39 cellular contexts compared by ENCODE assay signal in genomic region chr19:4552546-4552819, GRCh38. TPM values are rescaled to one million over a fixed set of nuclear protein-coding genes. Genes with fewer than 3 reads are reported as not detected.
"Had no signal": no experiment of that assay in that cellular context is flagged by ENCODE, and none has a peak within 500 bp of the region (broad histone marks: within the 10 kb centered on the region; RNA-seq: fewer than 3 reads in every experiment).

No MANE protein-coding gene starts in this region.

- H3K36me3 Mint-ChIP-seq: activated CD8-positive, alpha-beta memory T cell treated with anti-CD3 and anti-CD28 coated beads, Interleukin-2, amount 10 ng/mL, durations not matched to agents 7 days and 5 days; activated naive CD4-positive, alpha-beta T cell treated with anti-CD3 and anti-CD28 coated beads, Interleukin-2, amount 10 ng/mL, durations not matched to agents 7 days and 5 days; activated naive CD4-positive, alpha-beta T cell treated with anti-CD3 and anti-CD28 coated beads, Interleukin-2, amount 50 U/mL, for 24 hours; activated naive CD8-positive, alpha-beta T cell; activated naive CD8-positive, alpha-beta T cell treated with anti-CD3 and anti-CD28 coated beads, Interleukin-2, amount 10 ng/mL, durations not matched to agents 7 days and 5 days had no signal

- H3K4me3 Mint-ChIP-seq: activated CD4-positive, alpha-beta memory T cell treated with anti-CD3 and anti-CD28 coated beads, Interleukin-2, amount 10 ng/mL, durations not matched to agents 7 days and 5 days; activated CD4-positive, alpha-beta T cell treated with anti-CD3 and anti-CD28 coated beads for 36 hours; activated CD4-positive, alpha-beta T cell treated with anti-CD3 and anti-CD28 coated beads, Interleukin-2, amount 10 ng/mL, durations not matched to agents 7 days and 5 days; activated CD8-positive, alpha-beta memory T cell treated with anti-CD3 and anti-CD28 coated beads, Interleukin-2, amount 10 ng/mL, durations not matched to agents 7 days and 5 days; activated CD8-positive, alpha-beta T cell treated with anti-CD3 and anti-CD28 coated beads, Interleukin-2, amount 10 ng/mL, durations not matched to agents 7 days and 5 days; activated naive CD4-positive, alpha-beta T cell treated with anti-CD3 and anti-CD28 coated beads, Interleukin-2, amount 10 ng/mL, durations not matched to agents 7 days and 5 days; activated naive CD4-positive, alpha-beta T cell treated with anti-CD3 and anti-CD28 coated beads, Interleukin-2, amount 50 U/mL, for 24 hours; activated naive CD8-positive, alpha-beta T cell; activated naive CD8-positive, alpha-beta T cell treated with anti-CD3 and anti-CD28 coated beads, Interleukin-2, amount 10 ng/mL, durations not matched to agents 7 days and 5 days; activated naive CD8-positive, alpha-beta T cell treated with anti-CD3 and anti-CD28 coated beads, Interleukin-2, amount 50 U/mL, for 24 hours; activated T-cell treated with anti-CD3 and anti-CD28 coated beads, Interleukin-2, amount 50 U/mL, for 24 hours; brain; central memory CD8-positive, alpha-beta T cell; T-helper 1 cell treated with Interleukin-12 subunit alpha and Interleukin-12 subunit beta and Interleukin-4 antibody, amounts not matched to agents 30 μg/mL and 1 μg/mL, for 36 hours; T-helper 2 cell treated with Interferon-gamma antibody and Interleukin-4, amounts not matched to agents 5 μg/mL and 100 μg/mL, for 36 hours; WTC11 had no signal

- H3K27me3 ChIP-seq: ascending aorta, cardiac muscle cell had no signal

- DNase-seq: activated CD4-positive, alpha-beta memory T cell treated with anti-CD3 and anti-CD28 coated beads, Interleukin-2, amount 10 ng/mL, durations not matched to agents 7 days and 5 days; activated CD4-positive, alpha-beta T cell treated with anti-CD3 and anti-CD28 coated beads for 1 hour; activated CD4-positive, alpha-beta T cell treated with anti-CD3 and anti-CD28 coated beads for 36 hours; activated CD4-positive, alpha-beta T cell treated with anti-CD3 and anti-CD28 coated beads for 48 hours; activated CD4-positive, alpha-beta T cell treated with anti-CD3 and anti-CD28 coated beads, Interleukin-2, amount 10 ng/mL, durations not matched to agents 7 days and 5 days; activated CD4-positive, alpha-beta T cell treated with anti-CD3 and anti-CD28 coated beads, Interleukin-2, amount 50 U/mL, for 48 hours; activated CD4-positive, CD25-positive, alpha-beta regulatory T cell; activated CD8-positive, alpha-beta memory T cell treated with anti-CD3 and anti-CD28 coated beads for 24 hours; activated CD8-positive, alpha-beta memory T cell treated with anti-CD3 and anti-CD28 coated beads, Interleukin-2, amount 10 ng/mL, durations not matched to agents 7 days and 5 days; activated CD8-positive, alpha-beta memory T cell treated with anti-CD3 and anti-CD28 coated beads, Interleukin-2, amount 50 U/mL, for 48 hours; activated CD8-positive, alpha-beta T cell treated with anti-CD3 and anti-CD28 coated beads, Interleukin-2, amount 10 ng/mL, durations not matched to agents 7 days and 5 days; activated effector memory CD4-positive, alpha-beta T cell treated with Interleukin-2 at 50 U/mL for 16 hours; activated gamma-delta T cell; activated naive CD4-positive, alpha-beta T cell treated with anti-CD3 and anti-CD28 coated beads, Interleukin-2, amount 10 ng/mL, durations not matched to agents 7 days and 5 days; activated naive CD4-positive, alpha-beta T cell treated with Interleukin-2 at 50 U/mL for 16 hours; activated naive CD8-positive, alpha-beta T cell treated with anti-CD3 and anti-CD28 coated beads, Interleukin-2, amount 10 ng/mL, durations not matched to agents 7 days and 5 days; activated naive CD8-positive, alpha-beta T cell treated with anti-CD3 and anti-CD28 coated beads, Interleukin-2, amount 50 U/mL, for 24 hours; activated T-cell treated with anti-CD3 and anti-CD28 coated beads, Interleukin-2, amount 50 U/mL, for 24 hours; activated T-cell treated with anti-CD3 and anti-CD28 coated beads, Interleukin-2, amount 50 U/mL, for 48 hours; amygdala; anterior cingulate cortex; caudate nucleus; cerebellar nuclear complex; T-helper 1 cell; T-helper 2 cell; T-helper 9 cell; WERI-Rb-1 had no signal

- H3K9me3 Mint-ChIP-seq: activated CD4-positive, alpha-beta memory T cell treated with anti-CD3 and anti-CD28 coated beads, Interleukin-2, amount 10 ng/mL, durations not matched to agents 7 days and 5 days; activated CD4-positive, alpha-beta T cell treated with anti-CD3 and anti-CD28 coated beads, Interleukin-2, amount 10 ng/mL, durations not matched to agents 7 days and 5 days; activated naive CD4-positive, alpha-beta T cell treated with anti-CD3 and anti-CD28 coated beads, Interleukin-2, amount 50 U/mL, for 24 hours; activated naive CD8-positive, alpha-beta T cell treated with anti-CD3 and anti-CD28 coated beads, Interleukin-2, amount 10 ng/mL, durations not matched to agents 7 days and 5 days; activated naive CD8-positive, alpha-beta T cell treated with anti-CD3 and anti-CD28 coated beads, Interleukin-2, amount 50 U/mL, for 24 hours; activated T-cell treated with anti-CD3 and anti-CD28 coated beads, Interleukin-2, amount 50 U/mL, for 24 hours; activated T-helper 2 cell treated with anti-CD3 and anti-CD28 coated beads, Interferon-gamma antibody, Interleukin-2, Interleukin-4, amounts not matched to agents 10 μg/mL and 5 μg/mL and 100 μg/mL, durations not matched to agents 14 hours and 24 hours and 36 hours; central memory CD8-positive, alpha-beta T cell; T-helper 1 cell treated with Interleukin-12 subunit alpha and Interleukin-12 subunit beta and Interleukin-4 antibody, amounts not matched to agents 30 μg/mL and 1 μg/mL, for 36 hours; T-helper 2 cell treated with Interferon-gamma antibody and Interleukin-4, amounts not matched to agents 5 μg/mL and 100 μg/mL, for 36 hours; WTC11 had no signal

- FAIRE-seq: bronchial epithelial cell had no signal

- H3K4me3 ChIP-seq: ascending aorta, cardiac muscle cell had no signal

- H3K36me3 ChIP-seq: ascending aorta had no signal

- H3K27ac ChIP-seq: ascending aorta, cardiac muscle cell, WERI-Rb-1 had no signal

- H3K27me3 Mint-ChIP-seq: activated CD4-positive, alpha-beta memory T cell treated with anti-CD3 and anti-CD28 coated beads, Interleukin-2, amount 10 ng/mL, durations not matched to agents 7 days and 5 days; activated CD4-positive, alpha-beta T cell treated with anti-CD3 and anti-CD28 coated beads, Interleukin-2, amount 10 ng/mL, durations not matched to agents 7 days and 5 days; activated CD8-positive, alpha-beta memory T cell treated with anti-CD3 and anti-CD28 coated beads, Interleukin-2, amount 10 ng/mL, durations not matched to agents 7 days and 5 days; activated naive CD4-positive, alpha-beta T cell treated with anti-CD3 and anti-CD28 coated beads, Interleukin-2, amount 10 ng/mL, durations not matched to agents 7 days and 5 days; activated naive CD4-positive, alpha-beta T cell treated with anti-CD3 and anti-CD28 coated beads, Interleukin-2, amount 50 U/mL, for 24 hours; brain had no signal

- H3K27ac Mint-ChIP-seq: activated CD4-positive, alpha-beta memory T cell treated with anti-CD3 and anti-CD28 coated beads, Interleukin-2, amount 10 ng/mL, durations not matched to agents 7 days and 5 days; activated CD4-positive, alpha-beta T cell treated with anti-CD3 and anti-CD28 coated beads for 36 hours; activated CD4-positive, alpha-beta T cell treated with anti-CD3 and anti-CD28 coated beads, Interleukin-2, amount 10 ng/mL, durations not matched to agents 7 days and 5 days; activated CD8-positive, alpha-beta memory T cell treated with anti-CD3 and anti-CD28 coated beads, Interleukin-2, amount 10 ng/mL, durations not matched to agents 7 days and 5 days; activated CD8-positive, alpha-beta T cell treated with anti-CD3 and anti-CD28 coated beads, Interleukin-2, amount 10 ng/mL, durations not matched to agents 7 days and 5 days; activated naive CD4-positive, alpha-beta T cell treated with anti-CD3 and anti-CD28 coated beads, Interleukin-2, amount 10 ng/mL, durations not matched to agents 7 days and 5 days; activated naive CD8-positive, alpha-beta T cell; activated naive CD8-positive, alpha-beta T cell treated with anti-CD3 and anti-CD28 coated beads, Interleukin-2, amount 10 ng/mL, durations not matched to agents 7 days and 5 days; activated naive CD8-positive, alpha-beta T cell treated with anti-CD3 and anti-CD28 coated beads, Interleukin-2, amount 50 U/mL, for 24 hours; activated T-cell treated with anti-CD3 and anti-CD28 coated beads, Interleukin-2, amount 50 U/mL, for 24 hours; activated T-helper 2 cell treated with anti-CD3 and anti-CD28 coated beads, Interferon-gamma antibody, Interleukin-2, Interleukin-4, amounts not matched to agents 10 μg/mL and 5 μg/mL and 100 μg/mL, durations not matched to agents 14 hours and 24 hours and 36 hours; brain; T-helper 1 cell treated with Interleukin-12 subunit alpha and Interleukin-12 subunit beta and Interleukin-4 antibody, amounts not matched to agents 30 μg/mL and 1 μg/mL, for 36 hours; T-helper 2 cell treated with Interferon-gamma antibody and Interleukin-4, amounts not matched to agents 5 μg/mL and 100 μg/mL, for 36 hours; WTC11 had no signal

- H3K4me1 ChIP-seq: ascending aorta had no signal

- ATAC-seq: activated CD4-positive, alpha-beta T cell treated with anti-CD3 and anti-CD28 coated beads for 36 hours; activated CD4-positive, CD25-positive, alpha-beta regulatory T cell treated with anti-CD3 and anti-CD28 coated beads, Interleukin-2, amount 50 U/mL, for 24 hours; activated CD8-positive, alpha-beta memory T cell treated with anti-CD3 and anti-CD28 coated beads, Interleukin-2, amount 10 ng/mL, durations not matched to agents 7 days and 5 days; activated CD8-positive, alpha-beta T cell treated with anti-CD3 and anti-CD28 coated beads, Interleukin-2, amount 10 ng/mL, durations not matched to agents 7 days and 5 days; activated naive CD8-positive, alpha-beta T cell treated with anti-CD3 and anti-CD28 coated beads, Interleukin-2, amount 50 U/mL, for 24 hours; WTC11 had no signal

- H3K4me1 Mint-ChIP-seq: activated CD4-positive, alpha-beta T cell treated with anti-CD3 and anti-CD28 coated beads for 36 hours; activated CD4-positive, alpha-beta T cell treated with anti-CD3 and anti-CD28 coated beads, Interleukin-2, amount 10 ng/mL, durations not matched to agents 7 days and 5 days; activated CD8-positive, alpha-beta memory T cell treated with anti-CD3 and anti-CD28 coated beads, Interleukin-2, amount 10 ng/mL, durations not matched to agents 7 days and 5 days; activated naive CD4-positive, alpha-beta T cell treated with anti-CD3 and anti-CD28 coated beads, Interleukin-2, amount 50 U/mL, for 24 hours; activated naive CD8-positive, alpha-beta T cell treated with anti-CD3 and anti-CD28 coated beads, Interleukin-2, amount 10 ng/mL, durations not matched to agents 7 days and 5 days; activated naive CD8-positive, alpha-beta T cell treated with anti-CD3 and anti-CD28 coated beads, Interleukin-2, amount 50 U/mL, for 24 hours; brain; central memory CD8-positive, alpha-beta T cell had no signal

- H3K9me3 ChIP-seq: ascending aorta had no signal

RNA-seq across cellular contexts. Expression of gene SEMA6B, which starts 7.0 kb away (rescaled TPM):
- total RNA-seq: activated CD4-positive, alpha-beta memory T cell treated with anti-CD3 and anti-CD28 coated beads, Interleukin-2, amount 10 ng/mL, durations not matched to agents 7 days and 5 days; activated CD4-positive, alpha-beta T cell treated with anti-CD3 and anti-CD28 coated beads for 36 hours; activated CD4-positive, alpha-beta T cell treated with anti-CD3 and anti-CD28 coated beads, Interleukin-2, amount 10 ng/mL, durations not matched to agents 7 days and 5 days; activated CD8-positive, alpha-beta memory T cell treated with anti-CD3 and anti-CD28 coated beads, Interleukin-2, amount 10 ng/mL, durations not matched to agents 7 days and 5 days; activated CD8-positive, alpha-beta T cell treated with anti-CD3 and anti-CD28 coated beads, Interleukin-2, amount 10 ng/mL, durations not matched to agents 7 days and 5 days; activated T-helper 2 cell treated with anti-CD3 and anti-CD28 coated beads, Interferon-gamma antibody, Interleukin-2, Interleukin-4, amounts not matched to agents 10 μg/mL and 5 μg/mL and 100 μg/mL, durations not matched to agents 14 hours and 24 hours and 36 hours had no signal

RNA-seq across cellular contexts. Expression of gene LRG1, which starts 12.6 kb away (rescaled TPM):
- total RNA-seq: activated CD8-positive, alpha-beta T cell treated with anti-CD3 and anti-CD28 coated beads, Interleukin-2, amount 10 ng/mL, durations not matched to agents 7 days and 5 days; activated naive CD8-positive, alpha-beta T cell treated with anti-CD3 and anti-CD28 coated beads, Interleukin-2, amount 10 ng/mL, durations not matched to agents 7 days and 5 days had no signal

RNA-seq across cellular contexts. Expression of gene PLIN5, which starts 17.5 kb away (rescaled TPM):
- total RNA-seq: activated CD4-positive, alpha-beta memory T cell treated with anti-CD3 and anti-CD28 coated beads, Interleukin-2, amount 10 ng/mL, durations not matched to agents 7 days and 5 days; activated CD4-positive, alpha-beta T cell treated with anti-CD3 and anti-CD28 coated beads for 36 hours; activated CD4-positive, alpha-beta T cell treated with anti-CD3 and anti-CD28 coated beads, Interleukin-2, amount 10 ng/mL, durations not matched to agents 7 days and 5 days; activated CD8-positive, alpha-beta memory T cell treated with anti-CD3 and anti-CD28 coated beads, Interleukin-2, amount 10 ng/mL, durations not matched to agents 7 days and 5 days; activated CD8-positive, alpha-beta T cell treated with anti-CD3 and anti-CD28 coated beads, Interleukin-2, amount 10 ng/mL, durations not matched to agents 7 days and 5 days; bronchial epithelial cell had no signal

RNA-seq across cellular contexts. Expression of gene PLIN4, which starts 34.2 kb away (rescaled TPM):
- total RNA-seq: activated CD4-positive, alpha-beta memory T cell treated with anti-CD3 and anti-CD28 coated beads, Interleukin-2, amount 10 ng/mL, durations not matched to agents 7 days and 5 days; activated CD4-positive, alpha-beta T cell treated with anti-CD3 and anti-CD28 coated beads for 36 hours; activated CD4-positive, alpha-beta T cell treated with anti-CD3 and anti-CD28 coated beads, Interleukin-2, amount 10 ng/mL, durations not matched to agents 7 days and 5 days; activated CD8-positive, alpha-beta memory T cell treated with anti-CD3 and anti-CD28 coated beads, Interleukin-2, amount 10 ng/mL, durations not matched to agents 7 days and 5 days; activated CD8-positive, alpha-beta T cell treated with anti-CD3 and anti-CD28 coated beads, Interleukin-2, amount 10 ng/mL, durations not matched to agents 7 days and 5 days had no signal
